9 cellular contexts compared by ENCODE assay signal in the genomic region with DNA sequence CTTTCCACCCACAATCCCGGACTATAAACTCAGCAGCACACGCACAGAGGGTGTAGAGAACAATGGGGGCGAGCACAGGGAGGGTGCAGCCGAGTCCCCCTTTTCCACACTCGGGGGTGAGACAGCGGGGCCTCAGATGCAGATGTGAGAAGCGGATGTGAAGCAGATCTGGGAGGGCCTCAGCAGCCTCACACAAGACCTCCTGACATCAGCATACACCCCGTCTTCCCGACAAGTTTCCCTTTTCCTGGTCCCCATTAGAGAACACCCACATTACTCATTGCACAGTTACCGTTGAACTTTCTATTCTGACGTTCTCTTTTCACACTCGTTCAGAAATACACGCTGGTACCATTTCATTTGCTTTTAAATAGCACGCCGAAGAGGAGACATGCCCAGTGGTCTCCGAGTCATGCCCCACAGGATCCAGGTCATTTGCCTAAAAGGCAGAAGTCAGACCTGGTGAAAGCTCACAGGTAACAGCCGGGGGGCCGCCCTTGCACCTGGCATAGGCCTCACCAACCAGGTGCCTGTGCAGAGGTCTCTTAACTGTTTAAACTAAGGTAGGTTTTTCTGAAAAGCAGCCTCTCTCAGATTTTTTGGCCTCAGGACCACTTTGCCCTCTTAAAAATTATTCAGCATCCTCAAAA.
A peak's percentile ranks its signal among the peaks of the same experiment; 100 is the strongest.
DNase-seq lines count a peak whose midpoint lies in the region; ATAC-seq and TF ChIP-seq lines count a peak whose summit lies in the region.
"Had no signal": no experiment of that assay in that cellular context is flagged by ENCODE, and none has a peak within 500 bp of the region (broad histone marks: within the 10 kb centered on the region; RNA-seq: fewer than 3 reads in every experiment).

No MANE protein-coding gene starts in this region.

- no peaks in the 10 kb centered on the region for H3K9me2 ChIP-seq in OCI-LY7 (ENCODE audit: insufficient read depth, low read length)

- peak overlapping the region; percentile 62 for H3K4me3 ChIP-seq in OCI-LY7 (ENCODE audit: low read depth, low read length, poor library complexity, severe bottlenecking)

- H3K9me3 ChIP-seq in OCI-LY7 (ENCODE audit: low read length): peaks cover 6% of the 10 kb centered on the region; the same call in 1 of the 2 replicates

- no peak for DNase-seq in activated naive CD8-positive, alpha-beta T cell treated with anti-CD3 and anti-CD28 coated beads, Interleukin-2, amount 50 U/mL, for 24 hours
- DNase-seq in activated naive CD8-positive, alpha-beta T cell treated with anti-CD3 and anti-CD28 coated beads for 36 hours: no peak
- peak; percentile 95 for DNase-seq in OCI-LY7 (ENCODE audit: low spot score)
- peak; percentile 18 for DNase-seq in stimulated activated CD8-positive, alpha-beta memory T cell treated with anti-CD3 and anti-CD28 coated beads, Interleukin-4, amount 100 ng/mL, for 48 hours
- no peak for DNase-seq in NCI-H1436 treated with DMSO at 0.1 percent for 48 hours (lab: John Stamatoyannopoulos, UW)
- no peak for DNase-seq in activated CD4-positive, alpha-beta memory T cell treated with anti-CD3 and anti-CD28 coated beads, Interleukin-2, amount 10 ng/mL, durations not matched to agents 7 days and 5 days
- DNase-seq: T-helper 1 cell had no signal

- peaks cover 3% of the 10 kb centered on the region for H3K9me3 Mint-ChIP-seq in activated naive CD8-positive, alpha-beta T cell treated with anti-CD3 and anti-CD28 coated beads, Interleukin-2, amount 50 U/mL, for 24 hours
- peaks cover 3% of the 10 kb centered on the region for H3K9me3 Mint-ChIP-seq in activated naive CD8-positive, alpha-beta T cell treated with anti-CD3 and anti-CD28 coated beads for 36 hours
- H3K9me3 Mint-ChIP-seq in activated CD4-positive, alpha-beta memory T cell treated with anti-CD3 and anti-CD28 coated beads, Interleukin-2, amount 10 ng/mL, durations not matched to agents 7 days and 5 days: peaks cover 4% of the 10 kb centered on the region

- peak overlapping the region; percentile 98 for H3K27ac ChIP-seq in OCI-LY7 (ENCODE audit: low read depth, low read length, poor library complexity, severe bottlenecking)

- H3K27ac Mint-ChIP-seq in activated naive CD8-positive, alpha-beta T cell treated with anti-CD3 and anti-CD28 coated beads, Interleukin-2, amount 50 U/mL, for 24 hours: peak overlapping the region; percentile 73
- no peak overlapping the region for H3K27ac Mint-ChIP-seq in activated naive CD8-positive, alpha-beta T cell treated with anti-CD3 and anti-CD28 coated beads for 36 hours
- H3K27ac Mint-ChIP-seq in activated CD4-positive, alpha-beta memory T cell treated with anti-CD3 and anti-CD28 coated beads, Interleukin-2, amount 10 ng/mL, durations not matched to agents 7 days and 5 days: no peak overlapping the region

- no peak overlapping the region for H3K4me3 Mint-ChIP-seq in activated naive CD8-positive, alpha-beta T cell treated with anti-CD3 and anti-CD28 coated beads, Interleukin-2, amount 50 U/mL, for 24 hours
- no peak overlapping the region for H3K4me3 Mint-ChIP-seq in activated naive CD8-positive, alpha-beta T cell treated with anti-CD3 and anti-CD28 coated beads for 36 hours
- no peak overlapping the region for H3K4me3 Mint-ChIP-seq in activated CD4-positive, alpha-beta memory T cell treated with anti-CD3 and anti-CD28 coated beads, Interleukin-2, amount 10 ng/mL, durations not matched to agents 7 days and 5 days

- H3K79me2 ChIP-seq in OCI-LY7 (ENCODE audit: insufficient read depth, low read depth, low read length): peaks cover 64% of the 10 kb centered on the region

- intact Hi-C loops in OCI-LY7 (cut with micrococcal nuclease; ENCODE audit: unreplicated experiment): loop anchor here (1.0 to 2.0 kb wide), 3 partner anchors 20 to 76 kb away; no protein-coding TSS in a partner anchor

- H3K4me2 ChIP-seq in OCI-LY7 (ENCODE audit: low read length): peak overlapping the region; percentile 85

- POLR2A ChIA-PET in OCI-LY7 (lab: Charles Lee): interaction anchor here (0.7 to 9.8 kb wide), 18 partner anchors 9 to 318 kb away, joined by 3 to 168 read pairs (median 5); a partner anchor contains a TSS
- POLR2A ChIA-PET in activated CD4-positive, alpha-beta memory T cell treated with anti-CD3 and anti-CD28 coated beads, Interleukin-2, amount 10 ng/mL, durations not matched to agents 7 days and 5 days (lab: Charles Lee): no interaction called here

- H3K36me3 Mint-ChIP-seq in activated naive CD8-positive, alpha-beta T cell treated with anti-CD3 and anti-CD28 coated beads, Interleukin-2, amount 50 U/mL, for 24 hours (ENCODE audit: low read depth): peaks cover 2% of the 10 kb centered on the region
- no peaks in the 10 kb centered on the region for H3K36me3 Mint-ChIP-seq in activated naive CD8-positive, alpha-beta T cell treated with anti-CD3 and anti-CD28 coated beads for 36 hours
- no peaks in the 10 kb centered on the region for H3K36me3 Mint-ChIP-seq in activated CD4-positive, alpha-beta memory T cell treated with anti-CD3 and anti-CD28 coated beads, Interleukin-2, amount 10 ng/mL, durations not matched to agents 7 days and 5 days (ENCODE audit: low read depth)

- CTCF ChIA-PET in OCI-LY7 (lab: Charles Lee; ENCODE audit: unreplicated experiment): interaction anchor here (1.1 to 1.7 kb wide), 2 partner anchors 8 to 22 kb away, joined by 4 to 6 read pairs; no protein-coding TSS in a partner anchor
- CTCF ChIA-PET in activated CD4-positive, alpha-beta memory T cell treated with anti-CD3 and anti-CD28 coated beads, Interleukin-2, amount 10 ng/mL, durations not matched to agents 7 days and 5 days (lab: Charles Lee): interaction anchor here (1.4 to 1.6 kb wide), 2 partner anchors 12 to 1125 kb away, joined by 3 read pairs; no protein-coding TSS in a partner anchor

- H2AFZ ChIP-seq in OCI-LY7 (ENCODE audit: low read length): no peak overlapping the region

- ATAC-seq in activated naive CD8-positive, alpha-beta T cell treated with anti-CD3 and anti-CD28 coated beads, Interleukin-2, amount 50 U/mL, for 24 hours: no peak
- ATAC-seq in HG02588 (IDR thresholded peaks at IDR 0.05; ENCODE audit: unreplicated experiment) (peak; percentile 18), GM21423 (IDR thresholded peaks at IDR 0.05; ENCODE audit: unreplicated experiment) (no peak)

- H4K20me1 ChIP-seq in OCI-LY7 (ENCODE audit: insufficient read depth, low read length): no peaks in the 10 kb centered on the region

- H3K4me1 Mint-ChIP-seq in activated naive CD8-positive, alpha-beta T cell treated with anti-CD3 and anti-CD28 coated beads, Interleukin-2, amount 50 U/mL, for 24 hours: peaks cover 26% of the 10 kb centered on the region
- H3K4me1 Mint-ChIP-seq in activated naive CD8-positive, alpha-beta T cell treated with anti-CD3 and anti-CD28 coated beads for 36 hours: peaks cover 15% of the 10 kb centered on the region
- H3K4me1 Mint-ChIP-seq in activated CD4-positive, alpha-beta memory T cell treated with anti-CD3 and anti-CD28 coated beads, Interleukin-2, amount 10 ng/mL, durations not matched to agents 7 days and 5 days: peaks cover 15% of the 10 kb centered on the region

- TF ChIP-seq CTCF in OCI-LY7 (conservative IDR thresholded peaks at IDR 0.05; ENCODE audit: low read length): no peak

- H3K27me3 Mint-ChIP-seq in activated naive CD8-positive, alpha-beta T cell treated with anti-CD3 and anti-CD28 coated beads, Interleukin-2, amount 50 U/mL, for 24 hours: peaks cover under 1% of the 10 kb centered on the region
- H3K27me3 Mint-ChIP-seq in activated naive CD8-positive, alpha-beta T cell treated with anti-CD3 and anti-CD28 coated beads for 36 hours: peaks cover 2% of the 10 kb centered on the region
- no peaks in the 10 kb centered on the region for H3K27me3 Mint-ChIP-seq in activated CD4-positive, alpha-beta memory T cell treated with anti-CD3 and anti-CD28 coated beads, Interleukin-2, amount 10 ng/mL, durations not matched to agents 7 days and 5 days

- no TSS peak for BruUV-seq in OCI-LY7 (replicated peaks; lab: Mats Ljungman, UMichigan)

- peaks cover 44% of the 10 kb centered on the region for H3K36me3 ChIP-seq in OCI-LY7 (ENCODE audit: insufficient read depth, low read length)

- peaks cover 97% of the 10 kb centered on the region for H3K4me1 ChIP-seq in OCI-LY7 (ENCODE audit: insufficient read depth, low read length, poor library complexity, severe bottlenecking)

Comparison
In these comparisons a context has a peak if more than half of its experiments do, and no peak if none do; other contexts are left out.
1. DNase-seq: peak in OCI-LY7 (single experiment) and stimulated activated CD8-positive, alpha-beta memory T cell treated with anti-CD3 and anti-CD28 coated beads, Interleukin-4, amount 100 ng/mL, for 48 hours (single experiment); none in activated naive CD8-positive, alpha-beta T cell treated with anti-CD3 and anti-CD28 coated beads, Interleukin-2, amount 50 U/mL, for 24 hours (single experiment), activated naive CD8-positive, alpha-beta T cell treated with anti-CD3 and anti-CD28 coated beads for 36 hours (single experiment), NCI-H1436 treated with DMSO at 0.1 percent for 48 hours (single experiment) and activated CD4-positive, alpha-beta memory T cell treated with anti-CD3 and anti-CD28 coated beads, Interleukin-2, amount 10 ng/mL, durations not matched to agents 7 days and 5 days (single experiment).